ENCODE assay signal across 16 cellular contexts in genomic region chr10:114540191-114540590, GRCh38.
DNase-seq lines count a peak whose midpoint lies in the region; ATAC-seq and TF ChIP-seq lines count a peak whose summit lies in the region.
"Had no signal": no experiment of that assay in that cellular context is flagged by ENCODE, and none has a peak within 500 bp of the region (broad histone marks: within the 10 kb centered on the region; RNA-seq: fewer than 3 reads in every experiment).

No MANE protein-coding gene starts in this region.

- H3K27ac ChIP-seq in right atrium auricular region (peak overlapping the region; percentile 81 to 82), right cardiac atrium (ENCODE audit: low read length) (peak overlapping the region; percentile 79), vagina (peak overlapping the region; percentile 79)
- H3K27ac ChIP-seq: body of pancreas, neural progenitor cell had no signal

- H3K27me3 Mint-ChIP-seq in activated CD8-positive, alpha-beta T cell treated with anti-CD3 and anti-CD28 coated beads for 36 hours, result no peaks in the 10 kb centered on the region

- H3K4me3 ChIP-seq in right atrium auricular region (no peak overlapping the region), right cardiac atrium (ENCODE audit: low read length) (no peak overlapping the region), vagina (no peak overlapping the region)
- H3K4me3 ChIP-seq: body of pancreas, neural progenitor cell, thyroid gland had no signal

- CTCF ChIA-PET in activated CD8-positive, alpha-beta T cell treated with anti-CD3 and anti-CD28 coated beads for 36 hours (lab: Charles Lee), result interaction anchor here (1.0 to 21.0 kb wide), 7 partner anchors 8 to 282 kb away, joined by 3 to 252 read pairs (median 7); partner anchors contain the start of gene FHIP2A

- intact Hi-C loops in Right ventricle myocardium superior (cut with DNase I), result loop anchor here (5.0 kb wide), 1 partner anchor 68 kb away; no protein-coding TSS in a partner anchor
- intact Hi-C loops in activated CD8-positive, alpha-beta T cell treated with anti-CD3 and anti-CD28 coated beads for 36 hours (cut with micrococcal nuclease), result loop anchor here (5.0 to 10.0 kb wide), 3 partner anchors 48 to 385 kb away; partner anchors contain the start of genes CCDC186 and TDRD1
- intact Hi-C loops in right cardiac atrium (cut with DNase I), result loop anchor here in 2 of 4 donors (5.0 to 10.0 kb wide), 3 partner anchors 68 to 235 kb away; no protein-coding TSS in a partner anchor
- intact Hi-C loops in vagina (cut with DNase I), result no loop called here

- H3K4me1 Mint-ChIP-seq in activated CD8-positive, alpha-beta T cell treated with anti-CD3 and anti-CD28 coated beads for 36 hours (ENCODE audit: low read depth), result peaks cover 79% of the 10 kb centered on the region

- peaks cover 2% of the 10 kb centered on the region for H3K36me3 Mint-ChIP-seq in activated CD8-positive, alpha-beta T cell treated with anti-CD3 and anti-CD28 coated beads for 36 hours (ENCODE audit: low read depth)

- peak overlapping the region; percentile 70 for H3K4me3 Mint-ChIP-seq in activated CD8-positive, alpha-beta T cell treated with anti-CD3 and anti-CD28 coated beads for 36 hours
- H3K4me3 Mint-ChIP-seq: dendritic cell treated with granulocyte-macrophage colony-stimulating factor and Interleukin-4, amounts not matched to agents 40 ng/mL and 50 ng/mL, for 4 days; neural progenitor cell had no signal

- TF ChIP-seq CTCF in right atrium auricular region (IDR thresholded peaks at IDR 0.05) (no peak), vagina (IDR thresholded peaks at IDR 0.05) (no peak)
- TF ChIP-seq CTCF in activated CD8-positive, alpha-beta T cell treated with anti-CD3 and anti-CD28 coated beads for 36 hours (IDR thresholded peaks at IDR 0.05), result no peak

- H3K36me3 ChIP-seq in right atrium auricular region (peaks cover 44% of the 10 kb centered on the region), vagina (no peaks in the 10 kb centered on the region)
- H3K36me3 ChIP-seq: neural progenitor cell, thyroid gland had no signal

- no peak for ATAC-seq in Right ventricle myocardium superior (ENCODE audit: poor library complexity)
- no peak for ATAC-seq in activated CD8-positive, alpha-beta T cell treated with anti-CD3 and anti-CD28 coated beads for 36 hours
- ATAC-seq in right cardiac atrium, result no peak
- ATAC-seq in GM18867 (IDR thresholded peaks at IDR 0.05; ENCODE audit: unreplicated experiment), result no peak
- ATAC-seq: body of pancreas had no signal

- H3K27me3 ChIP-seq in right atrium auricular region (no peaks in the 10 kb centered on the region), right cardiac atrium (ENCODE audit: control insufficient read depth, insufficient read depth) (no peaks in the 10 kb centered on the region), vagina (no peaks in the 10 kb centered on the region)
- H3K27me3 ChIP-seq: body of pancreas, neural progenitor cell, thyroid gland had no signal

- POLR2A ChIA-PET in activated CD8-positive, alpha-beta T cell treated with anti-CD3 and anti-CD28 coated beads for 36 hours (lab: Charles Lee), result interaction anchor here (0.6 to 11.1 kb wide), 5 partner anchors 10 to 160 kb away, joined by 3 to 251 read pairs (median 8); no protein-coding TSS in a partner anchor

- 55% methylated on average over 8 of the region's 8 CpGs for WGBS in right cardiac atrium

- H3K27ac Mint-ChIP-seq in activated CD8-positive, alpha-beta T cell treated with anti-CD3 and anti-CD28 coated beads for 36 hours, result peak overlapping the region; percentile 100
- H3K27ac Mint-ChIP-seq: dendritic cell treated with granulocyte-macrophage colony-stimulating factor and Interleukin-4, amounts not matched to agents 40 ng/mL and 50 ng/mL, for 4 days; neural progenitor cell had no signal

- H3K9me3 Mint-ChIP-seq in activated CD8-positive, alpha-beta T cell treated with anti-CD3 and anti-CD28 coated beads for 36 hours, result no peaks in the 10 kb centered on the region
- H3K9me3 Mint-ChIP-seq: dendritic cell treated with granulocyte-macrophage colony-stimulating factor and Interleukin-4, amounts not matched to agents 40 ng/mL and 50 ng/mL, for 4 days had no signal

- no peak for DNase-seq in right atrium auricular region (ENCODE audit: low spot score)
- no peak for DNase-seq in Right ventricle myocardium superior
- no peak for DNase-seq in activated CD8-positive, alpha-beta T cell treated with anti-CD3 and anti-CD28 coated beads for 36 hours
- no peak for DNase-seq in right cardiac atrium
- DNase-seq in vagina (ENCODE audit: extremely low spot score in 2 of 2), result no peak
- no peak for DNase-seq in Kasumi-1 (lab: John Stamatoyannopoulos, UW)
- DNase-seq: body of pancreas, GDM1, KBM-7, mesenchymal stem cell, NCI-H1105 treated with DMSO at 0.1 percent for 48 hours, NCI-H774, thyroid gland had no signal

- H3K9me3 ChIP-seq in right atrium auricular region (no peaks in the 10 kb centered on the region), right cardiac atrium (ENCODE audit: control insufficient read depth, low read length) (peaks cover 1% of the 10 kb centered on the region), vagina (no peaks in the 10 kb centered on the region)
- H3K9me3 ChIP-seq: body of pancreas, thyroid gland had no signal

- H3K4me1 ChIP-seq in right atrium auricular region (peaks cover 0 to 60% of the 10 kb centered on the region in 2 donors), right cardiac atrium (ENCODE audit: control insufficient read depth, insufficient read depth, low read length) (peaks cover 20% of the 10 kb centered on the region), vagina (peaks cover 41% of the 10 kb centered on the region)
- H3K4me1 ChIP-seq: body of pancreas had no signal

- TF ChIP-seq POLR2A in vagina (IDR thresholded peaks at IDR 0.05), result no peak
